ENCODE assay signal across 8 cellular contexts in genomic region chr17:58352843-58353719, GRCh38. TPM values are rescaled to one million over a fixed set of nuclear protein-coding genes. Genes with fewer than 3 reads are reported as not detected.
DNase-seq lines count a peak whose midpoint lies in the region; ATAC-seq and TF ChIP-seq lines count a peak whose summit lies in the region.

No MANE protein-coding gene starts in this region.

- peaks cover 38% of the 10 kb centered on the region for H3K4me1 ChIP-seq in CD8-positive, alpha-beta T cell (ENCODE audit: insufficient read depth, low read length)
- H3K4me1 ChIP-seq in muscle layer of duodenum (ENCODE audit: control insufficient read depth in 1 of 2, insufficient read depth in 2 of 2, low read length in 2 of 2), result peaks cover 9 to 11% of the 10 kb centered on the region in 2 donors

- no peaks in the 10 kb centered on the region for H3K9me3 Mint-ChIP-seq in CD8-positive, alpha-beta T cell

- no peaks in the 10 kb centered on the region for H3K27me3 Mint-ChIP-seq in CD8-positive, alpha-beta T cell (ENCODE audit: low read depth)

- no peak for ATAC-seq in CD8-positive, alpha-beta T cell
- ATAC-seq in GM21515 (IDR thresholded peaks at IDR 0.05; ENCODE audit: unreplicated experiment) (no peak), HG03175 (IDR thresholded peaks at IDR 0.05; ENCODE audit: unreplicated experiment) (no peak), GM19395 (IDR thresholded peaks at IDR 0.05; ENCODE audit: unreplicated experiment) (no peak)

- H3K27me3 ChIP-seq in CD8-positive, alpha-beta T cell (ENCODE audit: insufficient read depth, low read length), result no peaks in the 10 kb centered on the region
- no peaks in the 10 kb centered on the region for H3K27me3 ChIP-seq in muscle layer of duodenum (ENCODE audit: low read depth, low read length)

- intact Hi-C loops in CD8-positive, alpha-beta T cell (cut with DNase I, micrococcal nuclease), result loop anchor here (1.0 to 10.0 kb wide), 13 partner anchors 9 to 872 kb away; partner anchors contain the start of genes MKS1 (in 2 of the 2), RNF43 (in 2 of the 2), GDPD1 (in 1 of the 2) and MRPS23 (in 1 of the 2)

- CTCF ChIA-PET in CD8-positive, alpha-beta T cell (lab: Charles Lee), result interaction anchor here (0.6 to 8.2 kb wide), 11 partner anchors 12 to 233 kb away, joined by 3 to 96 read pairs (median 3); partner anchors contain the start of genes RNF43 and TSPOAP1

- H3K4me3 ChIP-seq in CD8-positive, alpha-beta T cell (ENCODE audit: low read depth, low read length), result peak overlapping the region; percentile 70
- peak overlapping the region; percentile 99 for H3K4me3 ChIP-seq in epithelial cell of esophagus (ENCODE audit: low read length)
- H3K4me3 ChIP-seq in muscle layer of duodenum (ENCODE audit: low read depth in 1 of 2, low read length in 2 of 2), result peak overlapping the region; percentile 99

- H3K27ac Mint-ChIP-seq in CD8-positive, alpha-beta T cell, result peak overlapping the region; percentile 100

- peaks cover 17% of the 10 kb centered on the region for H3K36me3 ChIP-seq in CD8-positive, alpha-beta T cell (ENCODE audit: insufficient read depth, low read length)
- H3K36me3 ChIP-seq in muscle layer of duodenum (ENCODE audit: control insufficient read depth in 1 of 2, insufficient read depth in 2 of 2, low read length in 2 of 2), result peaks cover 16 to 18% of the 10 kb centered on the region in 2 donors

- no peaks in the 10 kb centered on the region for H3K9me3 ChIP-seq in CD8-positive, alpha-beta T cell (ENCODE audit: low read length)
- no peaks in the 10 kb centered on the region for H3K9me3 ChIP-seq in muscle layer of duodenum (ENCODE audit: control insufficient read depth in 1 of 2, low read length in 2 of 2)

- no peak for TF ChIP-seq CTCF in CD8-positive, alpha-beta T cell (IDR thresholded peaks at IDR 0.05)
- no peak for TF ChIP-seq CTCF in VCaP (conservative IDR thresholded peaks at IDR 0.05)
- TF ChIP-seq CTCF in epithelial cell of esophagus (IDR thresholded peaks at IDR 0.05; ENCODE audit: insufficient read depth, low read depth, low read length, missing control alignments), result no peak

- peaks cover 52% of the 10 kb centered on the region for H3K4me1 Mint-ChIP-seq in CD8-positive, alpha-beta T cell (ENCODE audit: low read depth)

- peaks cover 45% of the 10 kb centered on the region for H3K36me3 Mint-ChIP-seq in CD8-positive, alpha-beta T cell

- peak overlapping the region; percentile 75 for H3K27ac ChIP-seq in CD8-positive, alpha-beta T cell (ENCODE audit: low read depth, low read length)
- H3K27ac ChIP-seq in VCaP (peak overlapping the region; percentile 92), muscle layer of duodenum (ENCODE audit: low read length) (peak overlapping the region; percentile 86)

- peak overlapping the region; percentile 100 for H3K4me3 Mint-ChIP-seq in CD8-positive, alpha-beta T cell

- DNase-seq in CD8-positive, alpha-beta T cell, result peak in 3 of 7 experiments; percentile 20 to 59 (median 25)
- peak; percentile 67 for DNase-seq in HT-29 (ENCODE audit: low spot score)
- DNase-seq in epithelial cell of esophagus (ENCODE audit: low read depth), result peak; percentile 13

- POLR2A ChIA-PET in CD8-positive, alpha-beta T cell (lab: Charles Lee), result interaction anchor here (0.7 to 7.5 kb wide), 14 partner anchors 9 to 67 kb away, joined by 3 to 135 read pairs (median 14); partner anchors contain the start of genes RNF43 and TSPOAP1

RNA-seq across cellular contexts. Expression of gene SUPT4H1, which starts 1.1 kb away (rescaled TPM):
- 10 to 100 TPM; 45.2 to 59.7 TPM for total RNA-seq in CD8-positive, alpha-beta T cell
- 53.0 and 60.0 TPM in 2 replicates for total RNA-seq in HT-29 (2014; rRNA removed; shearing (Covaris generic))

RNA-seq across cellular contexts. Expression of gene TSPOAP1, which starts 24.5 kb away (rescaled TPM):
- 10 to 100 TPM; 27.9 to 35.3 TPM for total RNA-seq in CD8-positive, alpha-beta T cell
- total RNA-seq in HT-29 (2014; rRNA removed; shearing (Covaris generic)), result 0.86 and 2.4 TPM in 2 replicates
